In genomic region chr1:48205547-48205946, GRCh38 we compare ENCODE assay signal across 26 cellular contexts. TPM values are rescaled to one million over a fixed set of nuclear protein-coding genes. Genes with fewer than 3 reads are reported as not detected.
DNase-seq lines count a peak whose midpoint lies in the region; ATAC-seq, FAIRE-seq and TF ChIP-seq lines count a peak whose summit lies in the region.
"Had no signal": no experiment of that assay in that cellular context is flagged by ENCODE, and none has a peak within 500 bp of the region (broad histone marks: within the 10 kb centered on the region; RNA-seq: fewer than 3 reads in every experiment).

No MANE protein-coding gene starts in this region.

- H3K18ac ChIP-seq in H1 (ENCODE audit: extremely low read depth, low read length): peak overlapping the region; percentile 41; the same call in 1 of the 2 replicates

- no peak overlapping the region for H4K8ac ChIP-seq in H1 (ENCODE audit: extremely low read depth, insufficient read depth, low read length)

- DNase-seq in stimulated activated naive CD8-positive, alpha-beta T cell treated with anti-CD3 and anti-CD28 coated beads, Interleukin-15, Interleukin-2, amounts not matched to agents 100 U/mL and 50 U/mL, for 24 hours: peak; percentile 16
- no peak for DNase-seq in stimulated activated naive CD8-positive, alpha-beta T cell treated with anti-CD3 and anti-CD28 coated beads, Interleukin-15, amount 100 ng/mL, for 72 hours
- DNase-seq in H1 (ENCODE audit: low read depth in 1 of 2, low spot score in 2 of 2) (no peak), foreskin melanocyte (peak; percentile 32), suprapubic skin (ENCODE audit: low spot score in 2 of 2) (no peak), mammary epithelial cell (no peak)
- DNase-seq: 8988T; ACHN; C1 segment of cervical spinal cord; Calu3; CD4-positive, alpha-beta memory T cell; COR-L47; DMS79 treated with DMSO at 0.1 percent for 48 hours; GF-D8; GM23248; H9 had no signal

- H3K4ac ChIP-seq in H1 (replicated peaks; ENCODE audit: insufficient read length, low read depth, low read length): no peak overlapping the region

- TF ChIP-seq EP300 in H1 (IDR thresholded peaks at IDR 0.05; ENCODE audit: borderline replicate concordance in 1 of 2, low read depth in 2 of 2, low read length in 2 of 2) (no peak), suprapubic skin (IDR thresholded peaks at IDR 0.05) (no peak)

- intact Hi-C loops in mammary epithelial cell (cut with micrococcal nuclease): no loop called here

- H2BK15ac ChIP-seq in H1 (ENCODE audit: low read length): 0 out of 2 replicates have a peak overlapping the region, but pooled peaks have one; percentile 63

- H2BK5ac ChIP-seq in H1 (ENCODE audit: low read depth, low read length): no peak overlapping the region

- dilution Hi-C loops in mammary epithelial cell (cut with HindIII; ENCODE audit: low sequenced_read_pairs): no loop called here

- no peak overlapping the region for H2BK12ac ChIP-seq in H1 (ENCODE audit: low read depth, low read length)

- H3K79me1 ChIP-seq in H1 (ENCODE audit: low read depth, low read length): no peaks in the 10 kb centered on the region

- H3K4me3 Mint-ChIP-seq in stimulated activated naive CD8-positive, alpha-beta T cell treated with anti-CD3 and anti-CD28 coated beads, Interleukin-15, amount 100 ng/mL, for 72 hours: no peak overlapping the region
- H3K4me3 Mint-ChIP-seq: CD4-positive, alpha-beta memory T cell; H9 had no signal

- no peak overlapping the region for H3K27ac Mint-ChIP-seq in stimulated activated naive CD8-positive, alpha-beta T cell treated with anti-CD3 and anti-CD28 coated beads, Interleukin-15, amount 100 ng/mL, for 72 hours
- H3K27ac Mint-ChIP-seq: CD4-positive, alpha-beta memory T cell had no signal

- no TSS peak for BruUV-seq in mammary epithelial cell (replicated peaks; lab: Mats Ljungman, UMichigan)

- FAIRE-seq in H1 (lab: Jason Lieb, UNC): no peak
- FAIRE-seq: A549, GM12891, GM18507 had no signal

- H2AK5ac ChIP-seq in H1 (ENCODE audit: low read depth, low read length): no peak overlapping the region

- H3K4me3 ChIP-seq in H1 (ENCODE audit: extremely low read depth in 1 of 4, insufficient read depth in 2 of 4, low read depth in 3 of 4, low read length in 4 of 4) (no peak overlapping the region), suprapubic skin (no peak overlapping the region), mammary epithelial cell (replicated peaks in 1 of 3; ENCODE audit: insufficient read depth in 1 of 3, low read depth in 2 of 3, low read length in 3 of 3) (no peak overlapping the region)
- H3K4me3 ChIP-seq: A549, GM23248 had no signal

- no peak for TF ChIP-seq CTCF in H1 (IDR thresholded peaks at IDR 0.05; ENCODE audit: control extremely low read depth in 1 of 3, insufficient read depth in 1 of 3, low read depth in 1 of 3, low read length in 3 of 3)
- no peak for TF ChIP-seq CTCF in suprapubic skin (IDR thresholded peaks at IDR 0.05)
- TF ChIP-seq CTCF in mammary epithelial cell (conservative IDR thresholded peaks at IDR 0.05 in 1 of 2, IDR thresholded peaks at IDR 0.05 in 1 of 2; ENCODE audit: extremely low read depth in 1 of 2, insufficient read depth in 1 of 2, low read depth in 1 of 2, low read length in 2 of 2): no peak

- H3K23ac ChIP-seq in H1 (ENCODE audit: insufficient read length): no peak overlapping the region

- H3K79me2 ChIP-seq in H1 (ENCODE audit: control insufficient read depth in 1 of 2, insufficient read depth in 2 of 2, low read length in 2 of 2) (no peaks in the 10 kb centered on the region), mammary epithelial cell (ENCODE audit: insufficient read depth, low read length) (no peaks in the 10 kb centered on the region)

- H3K4me1 ChIP-seq in H1 (replicated peaks in 1 of 4; ENCODE audit: control insufficient read depth in 3 of 4, insufficient read depth in 4 of 4, low read length in 3 of 4) (peaks cover 0 to 10% (median 6%) of the 10 kb centered on the region in 4 experiments; a peak in 4 of 7 replicates), suprapubic skin (peaks cover 42% of the 10 kb centered on the region), mammary epithelial cell (ENCODE audit: insufficient read depth, low read length) (peaks cover 15% of the 10 kb centered on the region)
- H3K4me1 ChIP-seq: A549 had no signal

- no peak overlapping the region for H2AFZ ChIP-seq in H1 (ENCODE audit: low read length)
- no peak overlapping the region for H2AFZ ChIP-seq in mammary epithelial cell (ENCODE audit: low read depth, low read length)
- H2AFZ ChIP-seq: GM23248 had no signal

- H3K4me1 Mint-ChIP-seq in stimulated activated naive CD8-positive, alpha-beta T cell treated with anti-CD3 and anti-CD28 coated beads, Interleukin-15, amount 100 ng/mL, for 72 hours: peaks cover 11% of the 10 kb centered on the region
- H3K4me1 Mint-ChIP-seq: CD4-positive, alpha-beta memory T cell had no signal

- no peak overlapping the region for H3K56ac ChIP-seq in H1 (replicated peaks; ENCODE audit: insufficient read length, low read depth, low read length)

- no peak overlapping the region for H2BK120ac ChIP-seq in H1 (replicated peaks; ENCODE audit: low read depth, low read length)

- H3K23me2 ChIP-seq in H1 (ENCODE audit: low read depth, low read length): 0 out of 2 replicates have a peak, but pooled peaks cover 2% of the 10 kb centered on the region

- H2BK20ac ChIP-seq in H1 (ENCODE audit: low read length): no peak overlapping the region

- H3K9me3 Mint-ChIP-seq in stimulated activated naive CD8-positive, alpha-beta T cell treated with anti-CD3 and anti-CD28 coated beads, Interleukin-15, amount 100 ng/mL, for 72 hours: no peaks in the 10 kb centered on the region
- H3K9me3 Mint-ChIP-seq: CD4-positive, alpha-beta memory T cell; H9 had no signal

- POLR2A ChIA-PET in H1 (lab: Charles Lee; ENCODE audit: partially characterized antibody): no interaction called here

- no peak overlapping the region for H4K91ac ChIP-seq in H1 (replicated peaks; ENCODE audit: insufficient read length, low read length)

- H3K27ac ChIP-seq in H1 (ENCODE audit: low read depth, low read length) (no peak overlapping the region), suprapubic skin (peak overlapping the region; percentile 62), mammary epithelial cell (ENCODE audit: insufficient read depth, low read depth, low read length) (no peak overlapping the region)
- H3K27ac ChIP-seq: A549, GM23248 had no signal

- no peaks in the 10 kb centered on the region for H3K9me3 ChIP-seq in H1 (ENCODE audit: insufficient read depth in 2 of 2, low read depth in 1 of 2, low read length in 1 of 2)
- H3K9me3 ChIP-seq in suprapubic skin: no peaks in the 10 kb centered on the region
- no peaks in the 10 kb centered on the region for H3K9me3 ChIP-seq in mammary epithelial cell (replicated peaks; ENCODE audit: insufficient read depth, low read length)
- H3K9me3 ChIP-seq: A549 had no signal

- in situ Hi-C loops in mammary epithelial cell (cut with MboI; ENCODE audit: low sequenced_read_pairs in 2 of 2): loop anchor here (10.0 to 25.0 kb wide), 2 partner anchors 443 to 471 kb away; no protein-coding TSS in a partner anchor

- no peak overlapping the region for H4K5ac ChIP-seq in H1 (ENCODE audit: insufficient read length, low read depth, low read length)

- no peaks in the 10 kb centered on the region for H4K20me1 ChIP-seq in H1 (replicated peaks in 1 of 2; ENCODE audit: control insufficient read depth in 1 of 2, insufficient read depth in 2 of 2, low read length in 2 of 2)
- no peaks in the 10 kb centered on the region for H4K20me1 ChIP-seq in mammary epithelial cell (ENCODE audit: insufficient read depth, low read length)

- H3K36me3 ChIP-seq in H1 (ENCODE audit: control insufficient read depth in 2 of 4, insufficient read depth in 4 of 4, low read length in 3 of 4) (no peaks in the 10 kb centered on the region), suprapubic skin (no peaks in the 10 kb centered on the region), mammary epithelial cell (ENCODE audit: insufficient read depth, low read length) (no peaks in the 10 kb centered on the region)

- ATAC-seq in stimulated activated naive CD8-positive, alpha-beta T cell treated with anti-CD3 and anti-CD28 coated beads, Interleukin-15, Interleukin-2, amounts not matched to agents 100 U/mL and 50 U/mL, for 24 hours: peak; percentile 28
- no peak for ATAC-seq in stimulated activated naive CD8-positive, alpha-beta T cell treated with anti-CD3 and anti-CD28 coated beads, Interleukin-15, amount 100 ng/mL, for 72 hours
- ATAC-seq in GM19455 (IDR thresholded peaks at IDR 0.05; ENCODE audit: unreplicated experiment) (no peak), GM21447 (IDR thresholded peaks at IDR 0.05; ENCODE audit: unreplicated experiment) (no peak)
- ATAC-seq: A549, HCT116 had no signal

- no peak overlapping the region for H3K9ac ChIP-seq in H1 (replicated peaks in 1 of 4; ENCODE audit: extremely low read depth in 1 of 4, low read depth in 3 of 4, low read length in 3 of 4)
- H3K9ac ChIP-seq in mammary epithelial cell (ENCODE audit: insufficient read depth, low read length): no peak overlapping the region
- H3K9ac ChIP-seq: GM23248 had no signal

- TF ChIP-seq POLR2A in H1 (IDR thresholded peaks at IDR 0.05; ENCODE audit: control extremely low read depth in 1 of 2, low read depth in 2 of 2, low read length in 2 of 2) (no peak), suprapubic skin (IDR thresholded peaks at IDR 0.05) (no peak)

- no peak for TF ChIP-seq RAD21 in H1 (IDR thresholded peaks at IDR 0.05 in 1 of 2, conservative IDR thresholded peaks at IDR 0.05 in 1 of 2; ENCODE audit: low read depth in 2 of 2, low read length in 2 of 2)

- H3K4me2 ChIP-seq in H1 (ENCODE audit: insufficient read depth in 1 of 2, low read depth in 2 of 2, low read length in 2 of 2) (no peak overlapping the region), mammary epithelial cell (ENCODE audit: insufficient read depth, low read depth, low read length) (no peak overlapping the region)
- H3K4me2 ChIP-seq: A549 had no signal

- WGBS in H1 (ENCODE audit: extremely low coverage in 1 of 2, insufficient coverage in 1 of 2, insufficient read length in 1 of 2, insufficient replicate concordance in 2 of 2, low coverage in 1 of 2, low lambda C conversion rate in 2 of 2, missing lambda C conversion rate in 1 of 2), 2 experiments: 93% methylated on average over 5 of the region's 5 CpGs; no CpG with 5 or more reads in 1 of the 2 experiments
- 92% methylated on average over 5 of the region's 5 CpGs for WGBS in suprapubic skin
- 71% methylated on average over 5 of the region's 5 CpGs for WGBS in mammary epithelial cell (ENCODE audit: low coverage, missing lambda C conversion rate)

- H3K14ac ChIP-seq in H1 (ENCODE audit: insufficient read length): no peak overlapping the region

- H3K27me3 ChIP-seq in H1 (replicated peaks in 1 of 4; ENCODE audit: control insufficient read depth in 3 of 4, extremely low read depth in 1 of 4, insufficient read depth in 3 of 4, low read length in 3 of 4) (no peaks in the 10 kb centered on the region; a peak in 1 of 7 replicates), suprapubic skin (no peaks in the 10 kb centered on the region), mammary epithelial cell (ENCODE audit: insufficient read depth, low read length) (no peaks in the 10 kb centered on the region)

- no peaks in the 10 kb centered on the region for H3K27me3 Mint-ChIP-seq in stimulated activated naive CD8-positive, alpha-beta T cell treated with anti-CD3 and anti-CD28 coated beads, Interleukin-15, amount 100 ng/mL, for 72 hours

- CTCF ChIA-PET in H1 (lab: Charles Lee; ENCODE audit: partially characterized antibody): interaction anchor here (0.7 to 8.2 kb wide), 13 partner anchors 9 to 467 kb away, joined by 3 to 121 read pairs (median 8); partner anchors contain the start of gene SLC5A9
- CTCF ChIA-PET in mammary epithelial cell (lab: Charles Lee; ENCODE audit: low non-redundant PET): no interaction called here

RNA-seq across cellular contexts. Expression of gene SLC5A9, which starts 17.0 kb away (rescaled TPM):
- total RNA-seq in H1 (2021; fragmentation: NEBNext Ultra II Directional; extraction: Animal tissue kit (Norgen Biotek cat#: 25700)): not detected in 2 replicates
- polyA plus RNA-seq in H1 (2011; rRNA removed) (0.03 and 0.05 TPM in 2 replicates), mammary epithelial cell (not detected)
- 0.13 TPM for polyA plus RNA-seq in H1 (2011; cell fraction: cytosol; rRNA removed)
- 0.74 TPM for polyA plus RNA-seq in H1 (2011; cell fraction: nucleus; rRNA removed)
- 0.13 to 0.39 TPM (median 0.25 TPM) in 4 replicates for polyA plus RNA-seq in H1 (2012, experiment 1 of 2)
- polyA plus RNA-seq in H1 (2012, experiment 2 of 2): not detected
- polyA plus RNA-seq in H1 (2013, experiment 1 of 2): 0.14 TPM
- 0.07 TPM for polyA plus RNA-seq in H1 (2013, experiment 2 of 2)
- 0.25 TPM in 1 of 2 replicates, not detected in the other for polyA minus RNA-seq in H1 (2011; rRNA and poly(A)+ RNA removed)
- polyA minus RNA-seq in H1 (2011; cell fraction: cytosol; rRNA and poly(A)+ RNA removed): not detected
- polyA minus RNA-seq in H1 (2011; cell fraction: nucleus; rRNA and poly(A)+ RNA removed): not detected
- total RNA-seq in suprapubic skin (1 to 10 TPM; 2.9 to 4.7 (median 3.3) TPM), mammary epithelial cell (not detected)
- polyA minus RNA-seq in mammary epithelial cell: not detected
- total RNA-seq: CD4-positive, alpha-beta memory T cell; Daoy; G401; GM23248; H4; H9 had no signal
- polyA plus RNA-seq: BJ; CD4-positive, alpha-beta memory T cell; GM23248 had no signal

Comparison
In these comparisons a context has a peak if more than half of its experiments do, and no peak if none do; other contexts are left out.
1. DNase-seq: peak in stimulated activated naive CD8-positive, alpha-beta T cell treated with anti-CD3 and anti-CD28 coated beads, Interleukin-15, Interleukin-2, amounts not matched to agents 100 U/mL and 50 U/mL, for 24 hours (single experiment) and foreskin melanocyte (single experiment); none in stimulated activated naive CD8-positive, alpha-beta T cell treated with anti-CD3 and anti-CD28 coated beads, Interleukin-15, amount 100 ng/mL, for 72 hours (0 of 2), H1 (0 of 2), suprapubic skin (0 of 2) and mammary epithelial cell (single experiment).